8 cellular contexts compared by ENCODE assay signal in the genomic region with DNA sequence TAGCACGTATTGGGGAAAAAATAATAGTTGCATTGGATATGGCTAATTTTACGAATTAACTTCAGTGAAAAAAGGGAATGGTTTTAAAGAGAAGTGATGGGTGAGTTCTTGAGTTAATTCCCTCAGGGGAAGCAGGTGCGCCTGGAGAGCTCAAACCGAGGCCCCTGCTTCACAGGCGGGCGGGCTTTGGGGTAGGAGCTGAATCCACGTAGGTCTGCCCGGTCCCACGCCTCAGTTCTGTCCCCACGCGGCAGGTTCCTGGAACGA. TPM values are rescaled to one million over a fixed set of nuclear protein-coding genes. Genes with fewer than 3 reads are reported as not detected.
DNase-seq lines count a peak whose midpoint lies in the region; ATAC-seq, FAIRE-seq and TF ChIP-seq lines count a peak whose summit lies in the region.

No MANE protein-coding gene starts in this region.

- WGBS in K562 (ENCODE audit: insufficient coverage, low coverage, missing lambda C conversion rate): 11% methylated on average over 12 of the region's 12 CpGs

- peaks cover 4% of the 10 kb centered on the region; the same call in 1 of the 2 replicates for H3K27me3 Mint-ChIP-seq in HFFc6 (ENCODE audit: insufficient read depth)

- ATAC-seq in K562 (no peak), HG03039 (IDR thresholded peaks at IDR 0.05; ENCODE audit: unreplicated experiment) (no peak), GM18909 (IDR thresholded peaks at IDR 0.05; ENCODE audit: poor library complexity, unreplicated experiment) (no peak)

- FAIRE-seq in K562 (lab: Jason Lieb, UNC): no peak

- TF ChIP-seq CTCF in A673 (conservative IDR thresholded peaks at IDR 0.05; ENCODE audit: low read depth, low read length) (no peak), HFFc6 (IDR thresholded peaks at IDR 0.05) (no peak), K562 (IDR thresholded peaks at IDR 0.05 in 2 of 3, conservative IDR thresholded peaks at IDR 0.05 in 1 of 3; ENCODE audit: insufficient read depth in 2 of 3, low read depth in 1 of 3, low read length in 3 of 3) (no peak)

- peak overlapping the region; percentile 72 for H3K4me2 ChIP-seq in K562 (ENCODE audit: insufficient read depth, low read length)

- no peak for TF ChIP-seq RAD21 in K562 (CRISPR knock-in tag; conservative IDR thresholded peaks at IDR 0.05 in 1 of 2, IDR thresholded peaks at IDR 0.05 in 1 of 2)

- peak overlapping the region; percentile 99 for H2AFZ ChIP-seq in K562 (ENCODE audit: low read depth, low read length)

- no peaks in the 10 kb centered on the region for H3K9me3 Mint-ChIP-seq in HFFc6

- 0 out of 2 replicates have a peak, but pooled peaks have one; percentile 7 for TF ChIP-seq POLR2A in K562 (conservative IDR thresholded peaks at IDR 0.05)

- H3K4me3 ChIP-seq in A673 (ENCODE audit: low read depth, low read length, poor library complexity, severe bottlenecking) (peak overlapping the region; percentile 56), K562 (peak overlapping the region; percentile 56; the same call in 1 of the 2 replicates), mucosa of rectum (ENCODE audit: low read length in 2 of 2) (peak overlapping the region; percentile 77 to 83)

- H3K27me3 ChIP-seq in A673 (replicated peaks; ENCODE audit: insufficient read depth, low read depth, low read length, poor library complexity) (no peaks in the 10 kb centered on the region), K562 (ENCODE audit: control insufficient read depth in 2 of 2, insufficient read depth in 2 of 2, low read length in 2 of 2) (no peaks in the 10 kb centered on the region), mucosa of rectum (ENCODE audit: control insufficient read depth in 2 of 2, insufficient read depth in 2 of 2, low read length in 2 of 2) (no peaks in the 10 kb centered on the region)

- H3K4me1 ChIP-seq in A673 (ENCODE audit: insufficient read depth, low read length, poor library complexity, severe bottlenecking) (peaks cover 7% of the 10 kb centered on the region), K562 (replicated peaks in 1 of 2; ENCODE audit: control insufficient read depth in 2 of 2, insufficient read depth in 2 of 2, low read length in 2 of 2) (peaks cover 12 to 20% of the 10 kb centered on the region in 2 experiments; a peak in 4 of 5 replicates), mucosa of rectum (ENCODE audit: control insufficient read depth in 2 of 2, insufficient read depth in 2 of 2, low read length in 2 of 2) (peaks cover 8 to 12% of the 10 kb centered on the region in 2 donors)

- H3K36me3 ChIP-seq in A673 (ENCODE audit: insufficient read depth, low read length, poor library complexity, severe bottlenecking) (peaks cover under 1% of the 10 kb centered on the region), K562 (ENCODE audit: control insufficient read depth, insufficient read depth, low read length) (no peaks in the 10 kb centered on the region), mucosa of rectum (ENCODE audit: control insufficient read depth in 2 of 2, insufficient read depth in 2 of 2, low read length in 2 of 2) (peaks cover 3% of the 10 kb centered on the region in 2 donors)

- in situ Hi-C loops in K562 (cut with MboI): loop anchor here (5.0 to 25.0 kb wide), 2 partner anchors 444 to 1139 kb away; a partner anchor contains a TSS

- BruUV-seq in A673 (replicated peaks; lab: Mats Ljungman, UMichigan) (no TSS peak), K562 (replicated peaks; lab: Mats Ljungman, UMichigan) (no TSS peak)

- TF ChIP-seq EP300 in K562 (IDR thresholded peaks at IDR 0.05; ENCODE audit: low read length): no peak

- H3K9ac ChIP-seq in K562 (ENCODE audit: insufficient read depth in 1 of 2, low read depth in 2 of 2, low read length in 2 of 2) (peak overlapping the region; percentile 89 to 96), mucosa of rectum (ENCODE audit: low read depth in 1 of 2, low read length in 2 of 2) (peak overlapping the region; percentile 52 to 85)

- H3K79me2 ChIP-seq in K562 (ENCODE audit: control insufficient read depth, insufficient read depth, low read length): no peaks in the 10 kb centered on the region

- peak overlapping the region; percentile 71 for H3K27ac Mint-ChIP-seq in HFFc6

- no peaks in the 10 kb centered on the region for H4K20me1 ChIP-seq in K562 (replicated peaks; ENCODE audit: control insufficient read depth, insufficient read depth, low read length)

- CTCF ChIA-PET in A673 (lab: Charles Lee) (interaction anchor here (0.5 to 1.5 kb wide), 7 partner anchors 44 to 1521 kb away, joined by 3 to 11 read pairs (median 4); a partner anchor contains a TSS), K562 (lab: Yijun Ruan, JAX; ENCODE audit: low intra/inter-chr PET ratio) (interaction anchor here (0.6 to 2.2 kb wide), 11 partner anchors 100 to 1492 kb away, joined by 3 to 25 read pairs (median 4); no protein-coding TSS in a partner anchor)

- H3K9me3 ChIP-seq in A673 (ENCODE audit: low read depth, low read length, poor library complexity, severe bottlenecking) (no peaks in the 10 kb centered on the region), K562 (replicated peaks; ENCODE audit: control insufficient read depth, insufficient read depth, low read depth, low read length) (no peaks in the 10 kb centered on the region), mucosa of rectum (ENCODE audit: control insufficient read depth in 2 of 2, low read length in 2 of 2) (no peaks in the 10 kb centered on the region)

- DNase-seq in A673 (ENCODE audit: low spot score) (no peak), HFFc6 (no peak), K562 (ENCODE audit: extremely low read depth in 1 of 4, low spot score in 3 of 4) (no peak), EL (no peak), GM19238 (ENCODE audit: insufficient read length, low spot score) (no peak)

- peaks cover 5% of the 10 kb centered on the region for H3K36me3 Mint-ChIP-seq in HFFc6 (ENCODE audit: low read depth)

- POLR2A ChIA-PET in A673 (lab: Charles Lee; ENCODE audit: low non-redundant PET): interaction anchor here (0.6 kb wide), 1 partner anchor 1129 kb away, joined by 3 read pairs; no protein-coding TSS in a partner anchor
- POLR2A ChIA-PET in K562 (lab: Yijun Ruan, JAX): interaction anchor here (0.7 to 2.0 kb wide), 4 partner anchors 39 to 177 kb away, joined by 3 to 10 read pairs (median 4); a partner anchor contains a TSS

- H3K27ac ChIP-seq in A673 (ENCODE audit: low read depth, low read length, poor library complexity, severe bottlenecking) (no peak overlapping the region), K562 (ENCODE audit: extremely low read depth, low read depth, low read length) (peak overlapping the region; percentile 46), mucosa of rectum (ENCODE audit: low read depth in 2 of 2, low read length in 2 of 2) (no peak overlapping the region)

- H3K9me1 ChIP-seq in K562 (ENCODE audit: control insufficient read depth, insufficient read depth, low read length): no peaks in the 10 kb centered on the region

- peaks cover 21% of the 10 kb centered on the region for H3K4me1 Mint-ChIP-seq in HFFc6 (ENCODE audit: low read depth)

- intact Hi-C loops in A673 (cut with micrococcal nuclease; ENCODE audit: unreplicated experiment) (loop anchor here (1.0 to 10.0 kb wide), 6 partner anchors 114 to 1132 kb away; a partner anchor contains a TSS), K562 (cut with micrococcal nuclease) (loop anchor here (1.0 to 10.0 kb wide), 8 partner anchors 45 to 1142 kb away; a partner anchor contains a TSS)

- peak overlapping the region; percentile 69 for H3K4me3 Mint-ChIP-seq in HFFc6

TF ChIP-seq in K562, 482 proteins besides CTCF, POLR2A, EP300 and RAD21 (continues in another document):
- TF ChIP-seq GATA2 (CRISPR knock-in tag; IDR thresholded peaks at IDR 0.05) (no peak), LCOR (CRISPR knock-in tag; IDR thresholded peaks at IDR 0.05) (peak; percentile 76; the same call in 1 of the 2 replicates), ZNF76 (CRISPR knock-in tag; IDR thresholded peaks at IDR 0.05; ENCODE audit: borderline replicate concordance) (no peak), ZNF445 (CRISPR knock-in tag; IDR thresholded peaks at IDR 0.05; ENCODE audit: low read depth) (0 out of 2 replicates have a peak, but pooled peaks have one; percentile 21)
- TF ChIP-seq, protein P1, sequence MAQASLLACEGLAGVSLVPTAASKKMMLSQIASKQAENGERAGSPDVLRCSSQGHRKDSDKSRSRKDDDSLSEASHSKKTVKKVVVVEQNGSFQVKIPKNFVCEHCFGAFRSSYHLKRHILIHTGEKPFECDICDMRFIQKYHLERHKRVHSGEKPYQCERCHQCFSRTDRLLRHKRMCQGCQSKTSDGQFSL (CRISPR knock-in tag; IDR thresholded peaks at IDR 0.05): no peak
- TF ChIP-seq, protein P1 (tag; IDR thresholded peaks at IDR 0.05): no peak

RNA-seq across cellular contexts. Expression of a gene that starts 44.1 kb away (rescaled TPM):
- 89.1 and 89.3 TPM in 2 replicates for total RNA-seq in A673 (2021)
- total RNA-seq in HFFc6 (2021; fragmentation: NEBNext Ultra II Directional; extraction: Animal tissue kit (Norgen Biotek cat#: 25700)): 100 to 1,000 TPM; 113 to 124 (median 120) TPM
- 76.1 and 136 TPM in 2 replicates for total RNA-seq in K562 (2011; cell fraction: chromatin; rRNA removed; ENCODE audit: low replicate concordance)
- total RNA-seq in K562 (2011; cell fraction: nucleolus; rRNA removed): 56.1 and 58.7 TPM in 2 replicates
- 70.5 and 94.6 TPM in 2 replicates for total RNA-seq in K562 (2011; cell fraction: nucleoplasm; rRNA removed)
- 59.6 and 61.8 TPM in 2 replicates for total RNA-seq in K562 (2014; rRNA removed)
- 46.1 and 55.9 TPM in 2 replicates for total RNA-seq in K562 (2014; rRNA removed; fragmentation: Illumina TruSeq; extraction: Trizol)
- 52.3 and 54.1 TPM in 2 replicates for total RNA-seq in K562 (2015; rRNA removed; fragmentation: Illumina TruSeq; extraction: Trizol)
- total RNA-seq in K562 (2021): 96.9 and 98.9 TPM in 2 replicates
- 180 and 239 TPM in 2 replicates for polyA plus RNA-seq in K562 (2011; rRNA removed)
- polyA plus RNA-seq in K562 (2011; cell fraction: cytosol; rRNA removed): 271 and 294 TPM in 2 replicates
- polyA plus RNA-seq in K562 (2011; cell fraction: nucleus; rRNA removed): 85.4 and 108 TPM in 2 replicates
- 81.8 and 88.5 TPM in 2 replicates for polyA plus RNA-seq in K562 (2012)
- polyA plus RNA-seq in K562 (2014; fragmentation: Illumina TruSeq; extraction: Trizol): 146 and 153 TPM in 2 replicates
- 10 to 100 TPM; 27.4 to 29.9 TPM for polyA plus RNA-seq in K562 (2014; fragmentation: Nextera tagmentation; extraction: Ambion mirVana)
- 93.4 and 101 TPM in 2 replicates for polyA plus RNA-seq in K562 (2014; rRNA removed)
- polyA minus RNA-seq in K562 (2011; rRNA and poly(A)+ RNA removed): 199 and 207 TPM in 2 replicates
- 61.5 and 71.4 TPM in 2 replicates for polyA minus RNA-seq in K562 (2011; cell fraction: cytosol; rRNA and poly(A)+ RNA removed)
- polyA minus RNA-seq in K562 (2011; cell fraction: nucleus; rRNA and poly(A)+ RNA removed): 47.5 and 82.2 TPM in 2 replicates
